ENCODE assay signal across 8 cellular contexts in genomic region chr19:12791345-12792047, GRCh38. TPM values are rescaled to one million over a fixed set of nuclear protein-coding genes. Genes with fewer than 3 reads are reported as not detected.
DNase-seq lines count a peak whose midpoint lies in the region; FAIRE-seq and TF ChIP-seq lines count a peak whose summit lies in the region.

Gene JUNB, plus strand, starts transcription at chr19:12791486. Its CDS starts 286 bp downstream, at chr19:12791772.

- peak within 1 kb of the TSS; percentile 98 for H3K4me3 ChIP-seq in osteoblast (ENCODE audit: insufficient read depth, low read length)

- H3K36me3 ChIP-seq in osteoblast (ENCODE audit: insufficient read depth, low read length) = no peaks in the 10 kb centered on the region

- H3K9me3 ChIP-seq in osteoblast (ENCODE audit: low read depth, low read length) = no peaks in the 10 kb centered on the region

- H3K27me3 Mint-ChIP-seq in activated naive CD8-positive, alpha-beta T cell = no peaks in the 10 kb centered on the region

- H3K4me2 ChIP-seq in osteoblast (ENCODE audit: insufficient read depth, low read length) = peak within 1 kb of the TSS; percentile 88

- no peaks in the 10 kb centered on the region for H3K36me3 Mint-ChIP-seq in activated naive CD8-positive, alpha-beta T cell

- peak within 1 kb of the TSS; percentile 92 for H3K27ac ChIP-seq in osteoblast (ENCODE audit: low read depth, low read length)
- H3K27ac ChIP-seq in temporal lobe (ENCODE audit: low read depth, low read length) = peak within 1 kb of the TSS; percentile 99

- H4K20me1 ChIP-seq in osteoblast (ENCODE audit: insufficient read depth, low read length) = peaks cover 12% of the 10 kb centered on the region

- no peak for FAIRE-seq in H54 (lab: Jason Lieb, UNC)

- H2AFZ ChIP-seq in osteoblast (ENCODE audit: low read length) = no peak within 1 kb of the TSS

- DNase-seq in EH (ENCODE audit: low read depth) = peak; percentile 97
- DNase-seq in H54 (ENCODE audit: insufficient read length, low spot score) = peak; percentile 91
- DNase-seq in NCI-H1092 treated with DMSO at 0.1 percent for 48 hours (lab: John Stamatoyannopoulos, UW) = peak; percentile 88
- peak; percentile 87 for DNase-seq in SKM-1 treated with dmso at 0.1 percent for 144 hours (lab: John Stamatoyannopoulos, UW; ENCODE audit: unreplicated experiment)
- no peak for DNase-seq in glomerular endothelial cell (ENCODE audit: extremely low read depth, low read depth, low spot score)
- DNase-seq in osteoblast (ENCODE audit: insufficient read length, low spot score, missing footprints) = peak; percentile 100

- no peaks in the 10 kb centered on the region for H3K9me3 Mint-ChIP-seq in activated naive CD8-positive, alpha-beta T cell (ENCODE audit: low read depth)

- H3K27ac Mint-ChIP-seq in activated naive CD8-positive, alpha-beta T cell = peak within 1 kb of the TSS; percentile 97

- peaks cover 42% of the 10 kb centered on the region for H3K4me1 Mint-ChIP-seq in activated naive CD8-positive, alpha-beta T cell (ENCODE audit: low read depth)

- TF ChIP-seq POLR2A in H54 (IDR thresholded peaks at IDR 0.05; ENCODE audit: low read depth, low read length) = peak; percentile 100

- peak within 1 kb of the TSS; percentile 95 for H3K4me3 Mint-ChIP-seq in activated naive CD8-positive, alpha-beta T cell

- no peaks in the 10 kb centered on the region for H3K27me3 ChIP-seq in osteoblast (ENCODE audit: insufficient read depth, low read length)

- peaks cover 30% of the 10 kb centered on the region for H3K4me1 ChIP-seq in osteoblast (ENCODE audit: insufficient read depth, low read length)

- peaks cover 21% of the 10 kb centered on the region for H3K79me2 ChIP-seq in osteoblast (ENCODE audit: insufficient read depth, low read length)

- no peak for TF ChIP-seq CTCF in osteoblast (IDR thresholded peaks at IDR 0.05; ENCODE audit: extremely low read depth, low read depth, low read length)

RNA-seq across cellular contexts. Expression of gene JUNB, which starts in this region (rescaled TPM):
- 110 and 298 TPM in 2 replicates for total RNA-seq in glomerular endothelial cell
- total RNA-seq in osteoblast = 85.5 and 93.0 TPM in 2 replicates
- total RNA-seq in temporal lobe = 27.8 TPM
